ENCODE assay signal across 1 cellular context in the genomic region with DNA sequence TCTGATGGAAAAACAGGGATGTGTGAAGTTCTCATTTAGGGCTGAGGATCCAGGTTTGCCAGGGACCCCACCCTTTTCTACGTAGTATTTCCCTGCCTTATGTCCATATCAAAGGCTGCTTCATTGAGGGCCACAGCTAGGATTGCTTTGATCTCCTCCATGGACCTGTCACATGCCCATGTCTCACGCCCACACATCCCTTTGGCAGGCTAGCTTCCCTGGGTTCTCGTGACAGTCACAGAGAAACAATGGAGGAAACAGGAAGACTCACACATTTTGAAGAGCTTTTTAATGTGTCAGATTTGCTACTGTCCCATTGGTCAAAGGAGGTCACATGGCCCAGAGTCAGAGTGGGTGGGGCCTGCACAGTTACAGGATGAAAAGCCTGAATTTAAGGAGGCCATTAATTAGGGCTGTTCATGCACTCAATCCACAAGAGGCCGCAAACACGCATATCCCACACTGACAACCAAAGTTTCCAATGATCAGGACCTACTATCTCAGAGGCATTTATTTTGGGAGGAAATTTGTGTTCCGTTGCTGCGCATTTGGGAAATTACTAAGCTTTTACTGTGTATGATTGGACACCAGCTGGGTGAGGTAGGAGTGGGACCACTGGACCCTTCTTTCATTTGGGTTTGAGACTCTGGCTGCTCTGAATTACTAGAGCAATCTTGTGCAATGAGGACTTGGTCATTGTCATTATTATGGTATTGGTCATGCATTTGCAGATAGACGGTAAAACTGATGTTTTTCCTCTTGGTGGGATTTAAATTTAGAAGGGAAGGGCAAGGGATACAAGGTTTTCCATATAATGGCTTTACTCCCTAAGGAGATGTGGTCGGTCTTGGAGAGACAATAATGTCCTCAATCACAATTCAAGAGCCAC.
TF ChIP-seq lines count a peak whose summit lies in the region.

No MANE protein-coding gene starts in this region.

TF ChIP-seq in HepG2, 621 proteins besides CTCF, POLR2A, EP300 and RAD21:
- TF ChIP-seq, protein P1, sequence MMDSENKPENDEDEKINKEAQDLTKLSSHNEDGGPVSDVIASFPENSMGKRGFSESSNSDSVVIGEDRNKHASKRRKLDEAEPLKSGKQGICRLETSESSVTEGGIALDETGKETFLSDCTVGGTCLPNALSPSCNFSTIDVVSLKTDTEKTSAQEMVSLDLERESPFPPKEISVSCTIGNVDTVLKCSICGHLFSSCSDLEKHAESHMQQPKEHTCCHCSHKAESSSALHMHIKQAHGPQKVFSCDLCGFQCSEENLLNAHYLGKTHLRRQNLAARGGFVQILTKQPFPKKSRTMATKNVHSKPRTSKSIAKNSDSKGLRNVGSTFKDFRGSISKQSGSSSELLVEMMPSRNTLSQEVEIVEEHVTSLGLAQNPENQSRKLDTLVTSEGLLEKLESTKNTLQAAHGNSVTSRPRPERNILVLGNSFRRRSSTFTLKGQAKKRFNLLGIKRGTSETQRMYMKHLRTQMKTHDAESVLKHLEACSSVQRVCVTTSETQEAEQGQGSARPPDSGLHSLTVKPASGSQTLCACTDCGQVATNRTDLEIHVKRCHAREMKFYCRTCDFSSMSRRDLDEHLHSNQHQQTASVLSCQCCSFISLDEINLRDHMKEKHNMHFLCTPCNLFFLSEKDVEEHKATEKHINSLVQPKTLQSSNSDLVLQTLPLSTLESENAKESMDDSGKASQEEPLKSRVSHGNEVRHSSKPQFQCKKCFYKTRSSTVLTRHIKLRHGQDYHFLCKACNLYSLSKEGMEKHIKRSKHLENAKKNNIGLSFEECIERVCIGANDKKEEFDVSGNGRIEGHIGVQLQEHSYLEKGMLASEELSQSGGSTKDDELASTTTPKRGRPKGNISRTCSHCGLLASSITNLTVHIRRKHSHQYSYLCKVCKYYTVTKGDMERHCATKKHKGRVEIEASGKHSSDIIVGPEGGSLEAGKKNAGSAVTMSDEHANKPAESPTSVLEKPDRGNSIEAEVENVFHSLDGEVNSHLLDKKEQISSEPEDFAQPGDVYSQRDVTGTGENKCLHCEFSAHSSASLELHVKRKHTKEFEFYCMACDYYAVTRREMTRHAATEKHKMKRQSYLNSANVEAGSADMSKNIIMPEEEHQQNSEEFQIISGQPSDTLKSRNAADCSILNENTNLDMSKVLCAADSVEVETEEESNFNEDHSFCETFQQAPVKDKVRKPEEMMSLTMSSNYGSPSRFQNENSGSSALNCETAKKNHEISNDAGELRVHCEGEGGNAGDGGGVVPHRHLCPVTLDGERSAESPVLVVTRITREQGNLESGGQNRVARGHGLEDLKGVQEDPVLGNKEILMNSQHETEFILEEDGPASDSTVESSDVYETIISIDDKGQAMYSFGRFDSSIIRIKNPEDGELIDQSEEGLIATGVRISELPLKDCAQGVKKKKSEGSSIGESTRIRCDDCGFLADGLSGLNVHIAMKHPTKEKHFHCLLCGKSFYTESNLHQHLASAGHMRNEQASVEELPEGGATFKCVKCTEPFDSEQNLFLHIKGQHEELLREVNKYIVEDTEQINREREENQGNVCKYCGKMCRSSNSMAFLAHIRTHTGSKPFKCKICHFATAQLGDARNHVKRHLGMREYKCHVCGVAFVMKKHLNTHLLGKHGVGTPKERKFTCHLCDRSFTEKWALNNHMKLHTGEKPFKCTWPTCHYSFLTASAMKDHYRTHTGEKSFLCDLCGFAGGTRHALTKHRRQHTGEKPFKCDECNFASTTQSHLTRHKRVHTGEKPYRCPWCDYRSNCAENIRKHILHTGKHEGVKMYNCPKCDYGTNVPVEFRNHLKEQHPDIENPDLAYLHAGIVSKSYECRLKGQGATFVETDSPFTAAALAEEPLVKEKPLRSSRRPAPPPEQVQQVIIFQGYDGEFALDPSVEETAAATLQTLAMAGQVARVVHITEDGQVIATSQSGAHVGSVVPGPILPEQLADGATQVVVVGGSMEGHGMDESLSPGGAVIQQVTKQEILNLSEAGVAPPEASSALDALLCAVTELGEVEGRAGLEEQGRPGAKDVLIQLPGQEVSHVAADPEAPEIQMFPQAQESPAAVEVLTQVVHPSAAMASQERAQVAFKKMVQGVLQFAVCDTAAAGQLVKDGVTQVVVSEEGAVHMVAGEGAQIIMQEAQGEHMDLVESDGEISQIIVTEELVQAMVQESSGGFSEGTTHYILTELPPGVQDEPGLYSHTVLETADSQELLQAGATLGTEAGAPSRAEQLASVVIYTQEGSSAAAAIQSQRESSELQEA (CRISPR knock-in tag; IDR thresholded peaks at IDR 0.05; ENCODE audit: not compliant biosample characterization): no peak
- TF ChIP-seq ZNF263 (CRISPR knock-in tag; IDR thresholded peaks at IDR 0.05) (no peak), MIER3 (CRISPR knock-in tag; IDR thresholded peaks at IDR 0.05; ENCODE audit: borderline replicate concordance) (no peak), RFXAP (CRISPR knock-in tag; IDR thresholded peaks at IDR 0.05; ENCODE audit: borderline replicate concordance) (no peak)
- TF ChIP-seq, protein P2, sequence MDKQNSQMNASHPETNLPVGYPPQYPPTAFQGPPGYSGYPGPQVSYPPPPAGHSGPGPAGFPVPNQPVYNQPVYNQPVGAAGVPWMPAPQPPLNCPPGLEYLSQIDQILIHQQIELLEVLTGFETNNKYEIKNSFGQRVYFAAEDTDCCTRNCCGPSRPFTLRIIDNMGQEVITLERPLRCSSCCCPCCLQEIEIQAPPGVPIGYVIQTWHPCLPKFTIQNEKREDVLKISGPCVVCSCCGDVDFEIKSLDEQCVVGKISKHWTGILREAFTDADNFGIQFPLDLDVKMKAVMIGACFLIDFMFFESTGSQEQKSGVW (CRISPR knock-in tag; IDR thresholded peaks at IDR 0.05; ENCODE audit: borderline replicate concordance): no peak
